ENCODE assay signal across 7 cellular contexts in the genomic region with DNA sequence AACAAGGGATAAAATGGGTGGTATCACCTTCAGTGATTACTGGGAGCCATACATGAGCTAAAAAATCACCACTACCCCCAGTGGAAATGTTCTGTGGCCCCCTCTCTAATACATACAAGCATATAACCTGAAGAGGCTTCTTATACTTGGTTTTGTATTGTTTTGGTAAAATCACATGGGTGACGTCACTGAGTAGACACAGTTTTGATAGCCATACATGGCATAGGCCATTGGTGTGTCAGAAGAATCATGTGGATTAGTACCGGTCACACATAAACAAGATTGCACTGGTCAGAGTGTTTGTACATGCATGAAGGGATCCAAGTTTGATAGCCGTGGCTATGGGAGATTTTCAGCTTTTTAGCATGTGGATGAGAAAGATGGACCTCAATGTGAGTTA.
"Had no signal": no experiment of that assay in that cellular context is flagged by ENCODE, and none has a peak within 500 bp of the region (broad histone marks: within the 10 kb centered on the region; RNA-seq: fewer than 3 reads in every experiment).

No MANE protein-coding gene starts in this region.

- ATAC-seq: GM12878 had no signal

- FAIRE-seq: G401.6, GM12878, GM12892, GM18507, GM19239 had no signal

- DNase-seq: GDM1, GF-D8 had no signal

- H3K4me3 ChIP-seq: GM12878 had no signal
